ENCODE assay signal across 8 cellular contexts in genomic region chr22:37745548-37746365, GRCh38. TPM values are rescaled to one million over a fixed set of nuclear protein-coding genes. Genes with fewer than 3 reads are reported as not detected.
DNase-seq lines count a peak whose midpoint lies in the region; ATAC-seq lines count a peak whose summit lies in the region.

No MANE protein-coding gene starts in this region.

- peaks cover 37% of the 10 kb centered on the region for H3K4me1 Mint-ChIP-seq in activated CD8-positive, alpha-beta memory T cell treated with anti-CD3 and anti-CD28 coated beads, Interleukin-2, amount 10 ng/mL, durations not matched to agents 7 days and 5 days
- H3K4me1 Mint-ChIP-seq in effector memory CD8-positive, alpha-beta T cell (ENCODE audit: low read depth in 2 of 2) = peaks cover 15 to 19% of the 10 kb centered on the region in 2 donors

- H4K91ac ChIP-seq in mesenchymal stem cell (ENCODE audit: low read length) = peak overlapping the region; percentile 97

- peak overlapping the region; percentile 96 for H2BK120ac ChIP-seq in mesenchymal stem cell (ENCODE audit: low read depth, low read length)

- CTCF ChIA-PET in activated CD8-positive, alpha-beta memory T cell treated with anti-CD3 and anti-CD28 coated beads, Interleukin-2, amount 10 ng/mL, durations not matched to agents 7 days and 5 days (lab: Charles Lee) = interaction anchor here (0.9 to 1.3 kb wide), 3 partner anchors 9 to 103 kb away, joined by 3 to 6 read pairs (median 5); no protein-coding TSS in a partner anchor

- H3K27ac Mint-ChIP-seq in activated CD8-positive, alpha-beta memory T cell treated with anti-CD3 and anti-CD28 coated beads, Interleukin-2, amount 10 ng/mL, durations not matched to agents 7 days and 5 days = peak overlapping the region; percentile 82
- peak overlapping the region; percentile 68 to 69 for H3K27ac Mint-ChIP-seq in effector memory CD8-positive, alpha-beta T cell

- H3K27me3 Mint-ChIP-seq in activated CD8-positive, alpha-beta memory T cell treated with anti-CD3 and anti-CD28 coated beads, Interleukin-2, amount 10 ng/mL, durations not matched to agents 7 days and 5 days = no peaks in the 10 kb centered on the region
- H3K27me3 Mint-ChIP-seq in effector memory CD8-positive, alpha-beta T cell = no peaks in the 10 kb centered on the region

- H3K79me1 ChIP-seq in mesenchymal stem cell (replicated peaks; ENCODE audit: low read length, poor library complexity, severe bottlenecking) = peaks cover 7% of the 10 kb centered on the region

- peak overlapping the region; percentile 97 for H3K9ac ChIP-seq in mesenchymal stem cell (ENCODE audit: low read length)

- peak overlapping the region; percentile 83 for H3K4me2 ChIP-seq in mesenchymal stem cell (ENCODE audit: low read length, poor library complexity, severe bottlenecking)

- H4K8ac ChIP-seq in mesenchymal stem cell (ENCODE audit: low read length) = peak overlapping the region; percentile 94

- H2BK12ac ChIP-seq in mesenchymal stem cell (ENCODE audit: low read length in 2 of 2) = peak overlapping the region; percentile 64 to 78

- peak overlapping the region in 1 of 2 experiments; percentile 97 for H3K14ac ChIP-seq in mesenchymal stem cell (ENCODE audit: low read length in 2 of 2)

- peak overlapping the region; percentile 87 to 99 for H3K4me3 ChIP-seq in mesenchymal stem cell (ENCODE audit: insufficient read depth in 1 of 2, low read depth in 1 of 2, low read length in 2 of 2)

- under 1% methylated on average over 43 of the region's 94 CpGs for WGBS in mesenchymal stem cell

- H3K4me1 ChIP-seq in mesenchymal stem cell (ENCODE audit: control insufficient read depth, insufficient read depth, low read depth, low read length) = peaks cover 65% of the 10 kb centered on the region

- H3K27ac ChIP-seq in mesenchymal stem cell (ENCODE audit: low read length, poor library complexity, severe bottlenecking) = no peak overlapping the region

- peak overlapping the region; percentile 94 for H2BK15ac ChIP-seq in mesenchymal stem cell (ENCODE audit: low read depth, poor library complexity, severe bottlenecking)

- H3K36me3 ChIP-seq in mesenchymal stem cell (ENCODE audit: control insufficient read depth in 1 of 2, insufficient read depth in 2 of 2, low read depth in 1 of 2, low read length in 2 of 2) = peaks cover 5 to 13% of the 10 kb centered on the region in 2 experiments

- H2BK5ac ChIP-seq in mesenchymal stem cell (ENCODE audit: low read depth, low read length, poor library complexity, severe bottlenecking) = peak overlapping the region; percentile 39

- H2AK5ac ChIP-seq in mesenchymal stem cell (ENCODE audit: low read length, severe bottlenecking) = no peak overlapping the region

- peak overlapping the region in 1 of 2 experiments; percentile 18 for H3K23ac ChIP-seq in mesenchymal stem cell (ENCODE audit: low read length in 2 of 2)

- H2AFZ ChIP-seq in mesenchymal stem cell (ENCODE audit: low read depth, low read length) = peak overlapping the region; percentile 72

- DNase-seq in AG08395 (ENCODE audit: low spot score) = peak; percentile 89
- DNase-seq in NOMO-1 (lab: John Stamatoyannopoulos, UW; ENCODE audit: unreplicated experiment in 2 of 2) = peak; percentile 74 to 90
- peak; percentile 93 for DNase-seq in activated CD8-positive, alpha-beta memory T cell treated with anti-CD3 and anti-CD28 coated beads, Interleukin-2, amount 10 ng/mL, durations not matched to agents 7 days and 5 days
- DNase-seq in effector memory CD8-positive, alpha-beta T cell = peak; percentile 69 to 73 (median 73)
- peak; percentile 90 for DNase-seq in mesenchymal stem cell
- peak; percentile 75 to 86 (median 80) for DNase-seq in stimulated activated CD4-positive, alpha-beta T cell treated with anti-CD3 and anti-CD28 coated beads, TNF-alpha, amount 100 ng/mL, for 48 hours (ENCODE audit: low read depth in 3 of 3)

- peaks cover 4% of the 10 kb centered on the region for H3K36me3 Mint-ChIP-seq in activated CD8-positive, alpha-beta memory T cell treated with anti-CD3 and anti-CD28 coated beads, Interleukin-2, amount 10 ng/mL, durations not matched to agents 7 days and 5 days
- H3K36me3 Mint-ChIP-seq in effector memory CD8-positive, alpha-beta T cell (ENCODE audit: insufficient read depth) = no peaks in the 10 kb centered on the region

- no peaks in the 10 kb centered on the region for H3K27me3 ChIP-seq in mesenchymal stem cell (ENCODE audit: control insufficient read depth in 1 of 2, insufficient read depth in 1 of 2, low read length in 2 of 2)

- peak overlapping the region; percentile 93 to 95 for H3K18ac ChIP-seq in mesenchymal stem cell (ENCODE audit: low read depth in 1 of 2, low read length in 2 of 2)

- H3K9me3 Mint-ChIP-seq in activated CD8-positive, alpha-beta memory T cell treated with anti-CD3 and anti-CD28 coated beads, Interleukin-2, amount 10 ng/mL, durations not matched to agents 7 days and 5 days (ENCODE audit: low read depth) = no peaks in the 10 kb centered on the region
- no peaks in the 10 kb centered on the region for H3K9me3 Mint-ChIP-seq in effector memory CD8-positive, alpha-beta T cell

- H3K4me3 Mint-ChIP-seq in activated CD8-positive, alpha-beta memory T cell treated with anti-CD3 and anti-CD28 coated beads, Interleukin-2, amount 10 ng/mL, durations not matched to agents 7 days and 5 days = peak overlapping the region; percentile 81
- peak overlapping the region; percentile 83 to 87 for H3K4me3 Mint-ChIP-seq in effector memory CD8-positive, alpha-beta T cell

- H3K9me3 ChIP-seq in mesenchymal stem cell (ENCODE audit: control insufficient read depth, low read length) = no peaks in the 10 kb centered on the region

- ATAC-seq in GM19025 (IDR thresholded peaks at IDR 0.05; ENCODE audit: low read depth, unreplicated experiment) (peak; percentile 68), HG03442 (IDR thresholded peaks at IDR 0.05; ENCODE audit: unreplicated experiment) (peak; percentile 63)
- peak; percentile 94 for ATAC-seq in activated CD8-positive, alpha-beta memory T cell treated with anti-CD3 and anti-CD28 coated beads, Interleukin-2, amount 10 ng/mL, durations not matched to agents 7 days and 5 days
- ATAC-seq in effector memory CD8-positive, alpha-beta T cell (replicated peaks) = peak; percentile 92

- H3K4ac ChIP-seq in mesenchymal stem cell (ENCODE audit: low read depth in 1 of 2, low read length in 2 of 2) = peak overlapping the region; percentile 90 to 91

RNA-seq across cellular contexts. Expression of gene TRIOBP, which starts 48.9 kb away (rescaled TPM):
- 10 to 100 TPM; 42.0 to 55.2 TPM for total RNA-seq in activated CD8-positive, alpha-beta memory T cell treated with anti-CD3 and anti-CD28 coated beads, Interleukin-2, amount 10 ng/mL, durations not matched to agents 7 days and 5 days
- 67.0 TPM for polyA plus RNA-seq in mesenchymal stem cell (2013, experiment 1 of 2)
- 64.8 TPM for polyA plus RNA-seq in mesenchymal stem cell (2013, experiment 2 of 2)

RNA-seq across cellular contexts. Expression of gene NOL12, which starts 59.6 kb away (rescaled TPM):
- 10 to 100 TPM; 49.9 to 53.3 TPM for total RNA-seq in activated CD8-positive, alpha-beta memory T cell treated with anti-CD3 and anti-CD28 coated beads, Interleukin-2, amount 10 ng/mL, durations not matched to agents 7 days and 5 days
- polyA plus RNA-seq in mesenchymal stem cell (2013, experiment 1 of 2) = 14.9 TPM
- 13.9 TPM for polyA plus RNA-seq in mesenchymal stem cell (2013, experiment 2 of 2)
